ENCODE assay signal across 1 cellular context in genomic region chr7:150406311-150406564, GRCh38.
TF ChIP-seq lines count a peak whose summit lies in the region.

No MANE protein-coding gene starts in this region.

TF ChIP-seq in K562, 482 proteins besides CTCF, POLR2A, EP300 and RAD21 (continues in another document):
- peak; percentile 80 for TF ChIP-seq BCOR (IDR thresholded peaks at IDR 0.05)
- peak in 1 of 2 experiments; percentile 23; a peak in 1 of 4 replicates for TF ChIP-seq KDM1A (IDR thresholded peaks at IDR 0.05)
- no peak for TF ChIP-seq TSC22D4 (tag; IDR thresholded peaks at IDR 0.05)
- TF ChIP-seq TAF7 (tag; IDR thresholded peaks at IDR 0.05), result 0 out of 2 replicates have a peak, but pooled peaks have one; percentile 26
- no peak for TF ChIP-seq NEUROD1 (IDR thresholded peaks at IDR 0.05; ENCODE audit: borderline replicate concordance, low read depth, low read length, partially characterized antibody)
- TF ChIP-seq, protein P1, sequence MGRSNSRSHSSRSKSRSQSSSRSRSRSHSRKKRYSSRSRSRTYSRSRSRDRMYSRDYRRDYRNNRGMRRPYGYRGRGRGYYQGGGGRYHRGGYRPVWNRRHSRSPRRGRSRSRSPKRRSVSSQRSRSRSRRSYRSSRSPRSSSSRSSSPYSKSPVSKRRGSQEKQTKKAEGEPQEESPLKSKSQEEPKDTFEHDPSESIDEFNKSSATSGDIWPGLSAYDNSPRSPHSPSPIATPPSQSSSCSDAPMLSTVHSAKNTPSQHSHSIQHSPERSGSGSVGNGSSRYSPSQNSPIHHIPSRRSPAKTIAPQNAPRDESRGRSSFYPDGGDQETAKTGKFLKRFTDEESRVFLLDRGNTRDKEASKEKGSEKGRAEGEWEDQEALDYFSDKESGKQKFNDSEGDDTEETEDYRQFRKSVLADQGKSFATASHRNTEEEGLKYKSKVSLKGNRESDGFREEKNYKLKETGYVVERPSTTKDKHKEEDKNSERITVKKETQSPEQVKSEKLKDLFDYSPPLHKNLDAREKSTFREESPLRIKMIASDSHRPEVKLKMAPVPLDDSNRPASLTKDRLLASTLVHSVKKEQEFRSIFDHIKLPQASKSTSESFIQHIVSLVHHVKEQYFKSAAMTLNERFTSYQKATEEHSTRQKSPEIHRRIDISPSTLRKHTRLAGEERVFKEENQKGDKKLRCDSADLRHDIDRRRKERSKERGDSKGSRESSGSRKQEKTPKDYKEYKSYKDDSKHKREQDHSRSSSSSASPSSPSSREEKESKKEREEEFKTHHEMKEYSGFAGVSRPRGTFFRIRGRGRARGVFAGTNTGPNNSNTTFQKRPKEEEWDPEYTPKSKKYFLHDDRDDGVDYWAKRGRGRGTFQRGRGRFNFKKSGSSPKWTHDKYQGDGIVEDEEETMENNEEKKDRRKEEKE (IDR thresholded peaks at IDR 0.05; ENCODE audit: borderline replicate concordance in 1 of 2, control insufficient read depth in 1 of 2, low read depth in 2 of 2, low read length in 1 of 2), result no peak
- TF ChIP-seq ZBTB1 (CRISPR knock-in tag; IDR thresholded peaks at IDR 0.05; ENCODE audit: borderline replicate concordance, low read depth), result no peak
- TF ChIP-seq ATF7 (IDR thresholded peaks at IDR 0.05), result no peak
- peak; percentile 30; the same call in 1 of the 2 replicates for TF ChIP-seq ZBTB2 (IDR thresholded peaks at IDR 0.05)
- 0 out of 2 replicates have a peak, but pooled peaks have one; percentile 30 for TF ChIP-seq NFRKB (IDR thresholded peaks at IDR 0.05; ENCODE audit: low read depth)
- no peak for TF ChIP-seq ZNF23 (CRISPR knock-in tag; IDR thresholded peaks at IDR 0.05)
- TF ChIP-seq, protein P2, sequence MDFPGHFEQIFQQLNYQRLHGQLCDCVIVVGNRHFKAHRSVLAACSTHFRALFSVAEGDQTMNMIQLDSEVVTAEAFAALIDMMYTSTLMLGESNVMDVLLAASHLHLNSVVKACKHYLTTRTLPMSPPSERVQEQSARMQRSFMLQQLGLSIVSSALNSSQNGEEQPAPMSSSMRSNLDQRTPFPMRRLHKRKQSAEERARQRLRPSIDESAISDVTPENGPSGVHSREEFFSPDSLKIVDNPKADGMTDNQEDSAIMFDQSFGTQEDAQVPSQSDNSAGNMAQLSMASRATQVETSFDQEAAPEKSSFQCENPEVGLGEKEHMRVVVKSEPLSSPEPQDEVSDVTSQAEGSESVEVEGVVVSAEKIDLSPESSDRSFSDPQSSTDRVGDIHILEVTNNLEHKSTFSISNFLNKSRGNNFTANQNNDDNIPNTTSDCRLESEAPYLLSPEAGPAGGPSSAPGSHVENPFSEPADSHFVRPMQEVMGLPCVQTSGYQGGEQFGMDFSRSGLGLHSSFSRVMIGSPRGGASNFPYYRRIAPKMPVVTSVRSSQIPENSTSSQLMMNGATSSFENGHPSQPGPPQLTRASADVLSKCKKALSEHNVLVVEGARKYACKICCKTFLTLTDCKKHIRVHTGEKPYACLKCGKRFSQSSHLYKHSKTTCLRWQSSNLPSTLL (IDR thresholded peaks at IDR 0.05), result 0 out of 2 replicates have a peak, but pooled peaks have one; percentile 55
- no peak for TF ChIP-seq MEF2A (IDR thresholded peaks at IDR 0.05; ENCODE audit: control insufficient read depth, low read depth, low read length)
- TF ChIP-seq RREB1 (CRISPR knock-in tag; IDR thresholded peaks at IDR 0.05), result no peak
- 0 out of 2 replicates have a peak, but pooled peaks have one; percentile 16 for TF ChIP-seq MAFK (IDR thresholded peaks at IDR 0.05; ENCODE audit: low read length)
- TF ChIP-seq HDGF (IDR thresholded peaks at IDR 0.05), result peak; percentile 46; the same call in 1 of the 2 replicates
- 0 out of 2 replicates have a peak, but pooled peaks have one; percentile 35 for TF ChIP-seq NR2C2 (CRISPR knock-in tag; IDR thresholded peaks at IDR 0.05)
- TF ChIP-seq NR2C2 (tag; IDR thresholded peaks at IDR 0.05), result no peak
- TF ChIP-seq HLTF (IDR thresholded peaks at IDR 0.05), result 0 out of 2 replicates have a peak, but pooled peaks have one; percentile 38
- no peak for TF ChIP-seq MYBL2 (IDR thresholded peaks at IDR 0.05; ENCODE audit: low read depth)
- no peak for TF ChIP-seq MYBL2 (CRISPR knock-in tag; IDR thresholded peaks at IDR 0.05; ENCODE audit: borderline replicate concordance)
- TF ChIP-seq SLC30A9 (CRISPR knock-in tag; IDR thresholded peaks at IDR 0.05), result no peak
- TF ChIP-seq ZNF324 (CRISPR knock-in tag; IDR thresholded peaks at IDR 0.05), result no peak
- TF ChIP-seq OTX1 (CRISPR knock-in tag; IDR thresholded peaks at IDR 0.05), result peak; percentile 55; the same call in 1 of the 2 replicates
- TF ChIP-seq, protein P3, sequence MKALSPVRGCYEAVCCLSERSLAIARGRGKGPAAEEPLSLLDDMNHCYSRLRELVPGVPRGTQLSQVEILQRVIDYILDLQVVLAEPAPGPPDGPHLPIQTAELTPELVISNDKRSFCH (CRISPR knock-in tag; IDR thresholded peaks at IDR 0.05), result no peak
- TF ChIP-seq, protein P3 (tag; IDR thresholded peaks at IDR 0.05), result peak; percentile 66
- TF ChIP-seq, protein P4, sequence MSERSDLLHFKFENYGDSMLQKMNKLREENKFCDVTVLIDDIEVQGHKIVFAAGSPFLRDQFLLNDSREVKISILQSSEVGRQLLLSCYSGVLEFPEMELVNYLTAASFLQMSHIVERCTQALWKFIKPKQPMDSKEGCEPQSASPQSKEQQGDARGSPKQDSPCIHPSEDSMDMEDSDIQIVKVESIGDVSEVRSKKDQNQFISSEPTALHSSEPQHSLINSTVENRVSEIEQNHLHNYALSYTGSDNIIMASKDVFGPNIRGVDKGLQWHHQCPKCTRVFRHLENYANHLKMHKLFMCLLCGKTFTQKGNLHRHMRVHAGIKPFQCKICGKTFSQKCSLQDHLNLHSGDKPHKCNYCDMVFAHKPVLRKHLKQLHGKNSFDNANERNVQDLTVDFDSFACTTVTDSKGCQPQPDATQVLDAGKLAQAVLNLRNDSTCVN (CRISPR knock-in tag; IDR thresholded peaks at IDR 0.05), result 0 out of 2 replicates have a peak, but pooled peaks have one; percentile 17
- TF ChIP-seq, protein P5, sequence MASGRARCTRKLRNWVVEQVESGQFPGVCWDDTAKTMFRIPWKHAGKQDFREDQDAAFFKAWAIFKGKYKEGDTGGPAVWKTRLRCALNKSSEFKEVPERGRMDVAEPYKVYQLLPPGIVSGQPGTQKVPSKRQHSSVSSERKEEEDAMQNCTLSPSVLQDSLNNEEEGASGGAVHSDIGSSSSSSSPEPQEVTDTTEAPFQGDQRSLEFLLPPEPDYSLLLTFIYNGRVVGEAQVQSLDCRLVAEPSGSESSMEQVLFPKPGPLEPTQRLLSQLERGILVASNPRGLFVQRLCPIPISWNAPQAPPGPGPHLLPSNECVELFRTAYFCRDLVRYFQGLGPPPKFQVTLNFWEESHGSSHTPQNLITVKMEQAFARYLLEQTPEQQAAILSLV (tag; IDR thresholded peaks at IDR 0.05), result no peak
- peak; percentile 35; the same call in 1 of the 2 replicates for TF ChIP-seq ELF4 (CRISPR knock-in tag; IDR thresholded peaks at IDR 0.05)
- TF ChIP-seq, protein P6, sequence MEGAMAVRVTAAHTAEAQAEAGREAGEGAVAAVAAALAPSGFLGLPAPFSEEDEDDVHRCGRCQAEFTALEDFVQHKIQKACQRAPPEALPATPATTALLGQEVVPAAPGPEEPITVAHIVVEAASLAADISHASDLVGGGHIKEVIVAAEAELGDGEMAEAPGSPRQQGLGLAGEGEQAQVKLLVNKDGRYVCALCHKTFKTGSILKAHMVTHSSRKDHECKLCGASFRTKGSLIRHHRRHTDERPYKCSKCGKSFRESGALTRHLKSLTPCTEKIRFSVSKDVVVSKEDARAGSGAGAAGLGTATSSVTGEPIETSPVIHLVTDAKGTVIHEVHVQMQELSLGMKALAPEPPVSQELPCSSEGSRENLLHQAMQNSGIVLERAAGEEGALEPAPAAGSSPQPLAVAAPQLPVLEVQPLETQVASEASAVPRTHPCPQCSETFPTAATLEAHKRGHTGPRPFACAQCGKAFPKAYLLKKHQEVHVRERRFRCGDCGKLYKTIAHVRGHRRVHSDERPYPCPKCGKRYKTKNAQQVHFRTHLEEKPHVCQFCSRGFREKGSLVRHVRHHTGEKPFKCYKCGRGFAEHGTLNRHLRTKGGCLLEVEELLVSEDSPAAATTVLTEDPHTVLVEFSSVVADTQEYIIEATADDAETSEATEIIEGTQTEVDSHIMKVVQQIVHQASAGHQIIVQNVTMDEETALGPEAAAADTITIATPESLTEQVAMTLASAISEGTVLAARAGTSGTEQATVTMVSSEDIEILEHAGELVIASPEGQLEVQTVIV (CRISPR knock-in tag; IDR thresholded peaks at IDR 0.05; ENCODE audit: borderline replicate concordance), result no peak
- no peak for TF ChIP-seq SREBF1 (IDR thresholded peaks at IDR 0.05; ENCODE audit: borderline replicate concordance, low read depth, low read length)
- TF ChIP-seq, protein P7, sequence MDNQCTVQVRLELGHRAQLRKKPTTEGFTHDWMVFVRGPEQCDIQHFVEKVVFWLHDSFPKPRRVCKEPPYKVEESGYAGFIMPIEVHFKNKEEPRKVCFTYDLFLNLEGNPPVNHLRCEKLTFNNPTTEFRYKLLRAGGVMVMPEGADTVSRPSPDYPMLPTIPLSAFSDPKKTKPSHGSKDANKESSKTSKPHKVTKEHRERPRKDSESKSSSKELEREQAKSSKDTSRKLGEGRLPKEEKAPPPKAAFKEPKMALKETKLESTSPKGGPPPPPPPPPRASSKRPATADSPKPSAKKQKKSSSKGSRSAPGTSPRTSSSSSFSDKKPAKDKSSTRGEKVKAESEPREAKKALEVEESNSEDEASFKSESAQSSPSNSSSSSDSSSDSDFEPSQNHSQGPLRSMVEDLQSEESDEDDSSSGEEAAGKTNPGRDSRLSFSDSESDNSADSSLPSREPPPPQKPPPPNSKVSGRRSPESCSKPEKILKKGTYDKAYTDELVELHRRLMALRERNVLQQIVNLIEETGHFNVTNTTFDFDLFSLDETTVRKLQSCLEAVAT (IDR thresholded peaks at IDR 0.05), result peak in 1 of 2 experiments; percentile 30; a peak in 1 of 4 replicates
- peak; percentile 40; the same call in 1 of the 2 replicates for TF ChIP-seq TRIM28 (IDR thresholded peaks at IDR 0.05)
- TF ChIP-seq PHB2 (IDR thresholded peaks at IDR 0.05; ENCODE audit: low read depth), result 0 out of 2 replicates have a peak, but pooled peaks have one; percentile 10
- TF ChIP-seq ARID2 (IDR thresholded peaks at IDR 0.05), result 0 out of 2 replicates have a peak, but pooled peaks have one; percentile 9
- TF ChIP-seq NBN (IDR thresholded peaks at IDR 0.05; ENCODE audit: low read depth), result peak; percentile 21; the same call in 1 of the 2 replicates
- TF ChIP-seq LARP7 (IDR thresholded peaks at IDR 0.05), result 0 out of 2 replicates have a peak, but pooled peaks have one; percentile 63
- TF ChIP-seq SMARCE1 (IDR thresholded peaks at IDR 0.05), result no peak
- TF ChIP-seq NR4A1 (CRISPR knock-in tag; IDR thresholded peaks at IDR 0.05), result no peak
- TF ChIP-seq NR4A1 (tag; IDR thresholded peaks at IDR 0.05), result 0 out of 2 replicates have a peak, but pooled peaks have one; percentile 10
- TF ChIP-seq E2F6 (IDR thresholded peaks at IDR 0.05; ENCODE audit: borderline replicate concordance in 1 of 2, extremely low read depth in 1 of 2, insufficient read depth in 1 of 2, insufficient read length in 1 of 2, low read depth in 1 of 2, low read length in 1 of 2, poor library complexity in 1 of 2, severe bottlenecking in 1 of 2), result peak in 1 of 2 experiments; percentile 8
- no peak for TF ChIP-seq HMG20B (CRISPR knock-in tag; IDR thresholded peaks at IDR 0.05)
